Comparison of ENCODE assay signal across 17 cellular contexts in genomic region chr12:93358058-93358457, GRCh38.
DNase-seq lines count a peak whose midpoint lies in the region; ATAC-seq, FAIRE-seq and TF ChIP-seq lines count a peak whose summit lies in the region.
"Had no signal": no experiment of that assay in that cellular context is flagged by ENCODE, and none has a peak within 500 bp of the region (broad histone marks: within the 10 kb centered on the region; RNA-seq: fewer than 3 reads in every experiment).

No MANE protein-coding gene starts in this region.

- TF ChIP-seq CTCF in GM10248 (IDR thresholded peaks at IDR 0.05; ENCODE audit: control extremely low read depth, extremely low read depth, low read depth, missing control alignments): no peak

- POLR2A ChIA-PET in GM10248 (lab: Yijun Ruan, JAX): no interaction called here

- CTCF ChIA-PET in GM10248 (lab: Yijun Ruan, JAX): interaction anchor here (1.2 to 1.5 kb wide), 2 partner anchors 23 to 50 kb away, joined by 3 read pairs; no protein-coding TSS in a partner anchor

- peak; percentile 80 for FAIRE-seq in GM19239 (lab: Jason Lieb, UNC)
- FAIRE-seq: HTR-8/SVneo, TTC549 had no signal

- ATAC-seq in GM21825 (IDR thresholded peaks at IDR 0.05; ENCODE audit: unreplicated experiment): peak; percentile 62
- peak; percentile 91 for ATAC-seq in HG03159 (IDR thresholded peaks at IDR 0.05; ENCODE audit: unreplicated experiment)
- ATAC-seq in GM21423 (IDR thresholded peaks at IDR 0.05; ENCODE audit: unreplicated experiment): no peak
- ATAC-seq: mucosa of descending colon had no signal

- DNase-seq in GM10248 (ENCODE audit: extremely low spot score) (peak; percentile 57), GM19239 (ENCODE audit: insufficient read length, low spot score) (no peak), OCI-M1 (lab: John Stamatoyannopoulos, UW) (no peak), SHP77 (lab: John Stamatoyannopoulos, UW) (no peak), cerebellar nuclear complex (lab: John Stamatoyannopoulos, UW) (no peak)
- DNase-seq: activated CD4-positive, alpha-beta T cell treated with anti-CD3 and anti-CD28 coated beads, Interleukin-2, amount 50 U/mL, for 48 hours; amygdala; DMS79 treated with DMSO at 0.1 percent for 48 hours; glutamatergic neuron; HCEC 1CT; kidney glomerular epithelial cell; mucosa of descending colon had no signal
